Comparison of ENCODE assay signal across 1 cellular context in genomic region chr16:83959621-83960434, GRCh38.
TF ChIP-seq lines count a peak whose summit lies in the region.

No MANE protein-coding gene starts in this region.

TF ChIP-seq in HepG2, 621 proteins besides CTCF, POLR2A, EP300 and RAD21:
- TF ChIP-seq MAFK (conservative IDR thresholded peaks at IDR 0.05 in 1 of 2, IDR thresholded peaks at IDR 0.05 in 1 of 2; ENCODE audit: low read length in 2 of 2) (peak; percentile 50 to 64; a peak in 3 of 4 replicates), ZNF598 (CRISPR knock-in tag; IDR thresholded peaks at IDR 0.05; ENCODE audit: borderline replicate concordance) (no peak)
TF ChIP-seq in HepG2: peak in this region for 1.
